ENCODE assay signal across 18 cellular contexts in genomic region chr10:118662228-118663035, GRCh38.
A peak's percentile ranks its signal among the peaks of the same experiment; 100 is the strongest.
DNase-seq lines count a peak whose midpoint lies in the region; TF ChIP-seq lines count a peak whose summit lies in the region.
"Had no signal": no experiment of that assay in that cellular context is flagged by ENCODE, and none has a peak within 500 bp of the region (broad histone marks: within the 10 kb centered on the region; RNA-seq: fewer than 3 reads in every experiment).

No MANE protein-coding gene starts in this region.

- no peak overlapping the region for H2AFZ ChIP-seq in OCI-LY7 (ENCODE audit: low read length)
- H2AFZ ChIP-seq: neural progenitor cell had no signal

- H4K20me1 ChIP-seq in OCI-LY7 (ENCODE audit: insufficient read depth, low read length), result no peaks in the 10 kb centered on the region

- no peaks in the 10 kb centered on the region for H3K9me3 ChIP-seq in A673 (ENCODE audit: low read depth, low read length, poor library complexity, severe bottlenecking)
- H3K9me3 ChIP-seq in CD4-positive, alpha-beta memory T cell (ENCODE audit: control insufficient read depth in 1 of 2, low read length in 2 of 2), result no peaks in the 10 kb centered on the region
- H3K9me3 ChIP-seq in OCI-LY7 (ENCODE audit: low read length), result no peaks in the 10 kb centered on the region
- H3K9me3 ChIP-seq: colonic mucosa, testis had no signal

- no peak overlapping the region for H3K27ac ChIP-seq in A673 (ENCODE audit: low read depth, low read length, poor library complexity, severe bottlenecking)
- no peak overlapping the region for H3K27ac ChIP-seq in CD4-positive, alpha-beta memory T cell (ENCODE audit: low read depth, low read length)
- H3K27ac ChIP-seq in OCI-LY7 (ENCODE audit: low read depth, low read length, poor library complexity, severe bottlenecking), result no peak overlapping the region
- H3K27ac ChIP-seq: colonic mucosa, epithelial cell of prostate, neural progenitor cell, testis had no signal

- H3K36me3 ChIP-seq in A673 (ENCODE audit: insufficient read depth, low read length, poor library complexity, severe bottlenecking), result no peaks in the 10 kb centered on the region
- no peaks in the 10 kb centered on the region for H3K36me3 ChIP-seq in CD4-positive, alpha-beta memory T cell (ENCODE audit: insufficient read depth, low read length)
- H3K36me3 ChIP-seq in OCI-LY7 (ENCODE audit: insufficient read depth, low read length), result no peaks in the 10 kb centered on the region
- H3K36me3 ChIP-seq: colonic mucosa, neural progenitor cell had no signal

- H3K4me1 Mint-ChIP-seq in CD4-positive, alpha-beta memory T cell, result peaks cover 50 to 78% (median 69%) of the 10 kb centered on the region in 4 donors
- H3K4me1 Mint-ChIP-seq: B cell, neural progenitor cell had no signal

- intact Hi-C loops in A673 (cut with micrococcal nuclease; ENCODE audit: unreplicated experiment) (no loop called here), OCI-LY7 (cut with micrococcal nuclease; ENCODE audit: unreplicated experiment) (no loop called here)
- intact Hi-C loops in CD4-positive, alpha-beta memory T cell (cut with micrococcal nuclease), result loop anchor here (10.0 kb wide), 1 partner anchor 68 kb away; the partner anchor contains the start of gene PRLHR

- BruUV-seq in A673 (replicated peaks; lab: Mats Ljungman, UMichigan) (no TSS peak), OCI-LY7 (replicated peaks; lab: Mats Ljungman, UMichigan) (no TSS peak)

- peaks cover 0 to 10% of the 10 kb centered on the region in 2 donors for H3K36me3 Mint-ChIP-seq in CD4-positive, alpha-beta memory T cell
- H3K36me3 Mint-ChIP-seq: neural progenitor cell had no signal

- no peak overlapping the region for H3K4me2 ChIP-seq in OCI-LY7 (ENCODE audit: low read length)
- H3K4me2 ChIP-seq: neural progenitor cell had no signal

- H3K4me3 ChIP-seq in A673 (ENCODE audit: low read depth, low read length, poor library complexity, severe bottlenecking) (no peak overlapping the region), OCI-LY7 (ENCODE audit: low read depth, low read length, poor library complexity, severe bottlenecking) (no peak overlapping the region)
- H3K4me3 ChIP-seq in CD4-positive, alpha-beta memory T cell (ENCODE audit: low read length in 2 of 2), result no peak overlapping the region
- H3K4me3 ChIP-seq: colonic mucosa, neural progenitor cell, testis had no signal

- peak overlapping the region; percentile 30 to 80 (median 72) for H3K27ac Mint-ChIP-seq in CD4-positive, alpha-beta memory T cell
- H3K27ac Mint-ChIP-seq: activated T-helper 1 cell treated with anti-CD3 and anti-CD28 coated beads, Interleukin-12 subunit alpha, Interleukin-12 subunit beta, Interleukin-2, Interleukin-4 antibody, amounts not matched to agents 30 ng/mL and 10 ng/mL and 1 ng/mL, durations not matched to agents 14 hours and 24 hours and 36 hours; B cell; immature natural killer cell; neural progenitor cell had no signal

- peaks cover 3 to 21% (median 11%) of the 10 kb centered on the region in 8 donors for H3K9me3 Mint-ChIP-seq in CD4-positive, alpha-beta memory T cell
- H3K9me3 Mint-ChIP-seq: activated T-helper 1 cell treated with anti-CD3 and anti-CD28 coated beads, Interleukin-12 subunit alpha, Interleukin-12 subunit beta, Interleukin-2, Interleukin-4 antibody, amounts not matched to agents 30 ng/mL and 10 ng/mL and 1 ng/mL, durations not matched to agents 14 hours and 24 hours and 36 hours had no signal

- H3K4me1 ChIP-seq in A673 (ENCODE audit: insufficient read depth, low read length, poor library complexity, severe bottlenecking) (no peaks in the 10 kb centered on the region), OCI-LY7 (ENCODE audit: insufficient read depth, low read length, poor library complexity, severe bottlenecking) (no peaks in the 10 kb centered on the region)
- H3K4me1 ChIP-seq in CD4-positive, alpha-beta memory T cell (ENCODE audit: insufficient read depth, low read length), result peaks cover 60% of the 10 kb centered on the region
- H3K4me1 ChIP-seq: colonic mucosa, neural progenitor cell, testis had no signal

- no peaks in the 10 kb centered on the region for H3K79me2 ChIP-seq in OCI-LY7 (ENCODE audit: insufficient read depth, low read depth, low read length)

- H3K27me3 Mint-ChIP-seq in CD4-positive, alpha-beta memory T cell, result no peaks in the 10 kb centered on the region

- peaks cover 51% of the 10 kb centered on the region for H3K27me3 ChIP-seq in A673 (replicated peaks; ENCODE audit: insufficient read depth, low read depth, low read length, poor library complexity)
- H3K27me3 ChIP-seq in CD4-positive, alpha-beta memory T cell (ENCODE audit: insufficient read depth, low read length), result no peaks in the 10 kb centered on the region
- H3K27me3 ChIP-seq: colonic mucosa, neural progenitor cell, testis had no signal

- H3K4me3 Mint-ChIP-seq in CD4-positive, alpha-beta memory T cell, result peak overlapping the region; percentile 1 to 91 (median 64)
- H3K4me3 Mint-ChIP-seq: activated T-helper 1 cell treated with anti-CD3 and anti-CD28 coated beads, Interleukin-12 subunit alpha, Interleukin-12 subunit beta, Interleukin-2, Interleukin-4 antibody, amounts not matched to agents 30 ng/mL and 10 ng/mL and 1 ng/mL, durations not matched to agents 14 hours and 24 hours and 36 hours; B cell; immature natural killer cell; neural progenitor cell had no signal

- TF ChIP-seq CTCF in A673 (conservative IDR thresholded peaks at IDR 0.05; ENCODE audit: low read depth, low read length) (no peak), OCI-LY7 (conservative IDR thresholded peaks at IDR 0.05; ENCODE audit: low read length) (no peak)

- POLR2A ChIA-PET in A673 (lab: Charles Lee; ENCODE audit: low non-redundant PET), result no interaction called here
- POLR2A ChIA-PET in CD4-positive, alpha-beta memory T cell (lab: Charles Lee; ENCODE audit: partially characterized antibody), result interaction anchor here (1.1 kb wide), 1 partner anchor 36 kb away, joined by 4 read pairs; no protein-coding TSS in a partner anchor
- POLR2A ChIA-PET in OCI-LY7 (lab: Charles Lee), result interaction anchor here (0.7 kb wide), 1 partner anchor 11 kb away, joined by 4 read pairs; no protein-coding TSS in a partner anchor

- CTCF ChIA-PET in A673 (lab: Charles Lee) (no interaction called here), OCI-LY7 (lab: Charles Lee; ENCODE audit: unreplicated experiment) (no interaction called here)
- CTCF ChIA-PET in CD4-positive, alpha-beta memory T cell (lab: Charles Lee; ENCODE audit: partially characterized antibody), result interaction anchor here (0.8 to 1.4 kb wide), 2 partner anchors 58 to 94 kb away, joined by 4 read pairs; no protein-coding TSS in a partner anchor

- peak; percentile 14 for DNase-seq in A673 (ENCODE audit: low spot score)
- peak; percentile 30 to 60 (median 40) for DNase-seq in CD4-positive, alpha-beta memory T cell
- DNase-seq in NCI-H187 treated with DMSO at 0.1 percent for 48 hours (lab: John Stamatoyannopoulos, UW), result peak; percentile 32
- DNase-seq in central memory CD4-positive, alpha-beta T cell, result peak; percentile 33
- DNase-seq in OCI-LY7 (ENCODE audit: low spot score), result no peak
- DNase-seq in HCEC 1CT, result no peak
- no peak for DNase-seq in nucleus accumbens (lab: John Stamatoyannopoulos, UW)
- DNase-seq in NCI-H2227 (lab: John Stamatoyannopoulos, UW; ENCODE audit: unreplicated experiment), result no peak
- DNase-seq: anterior cingulate cortex, colonic mucosa, EL, immature natural killer cell, NCI-H524 treated with DMSO at 0.1 percent for 48 hours, testis had no signal

- H3K9me2 ChIP-seq in OCI-LY7 (ENCODE audit: insufficient read depth, low read length), result no peaks in the 10 kb centered on the region

Comparison
In these comparisons a context has a peak if more than half of its experiments do, and no peak if none do; other contexts are left out.
1. DNase-seq: peak in A673 (single experiment), CD4-positive, alpha-beta memory T cell (5 of 5), NCI-H187 treated with DMSO at 0.1 percent for 48 hours (single experiment) and central memory CD4-positive, alpha-beta T cell (single experiment); none in OCI-LY7 (single experiment), HCEC 1CT (single experiment), nucleus accumbens (0 of 56) and NCI-H2227 (single experiment).